In genomic region chr2:74286725-74287124, GRCh38 we compare ENCODE assay signal across 30 cellular contexts. TPM values are rescaled to one million over a fixed set of nuclear protein-coding genes. Genes with fewer than 3 reads are reported as not detected.
A peak's percentile ranks its signal among the peaks of the same experiment; 100 is the strongest.
DNase-seq lines count a peak whose midpoint lies in the region; ATAC-seq, FAIRE-seq and TF ChIP-seq lines count a peak whose summit lies in the region.
"Had no signal": no experiment of that assay in that cellular context is flagged by ENCODE, and none has a peak within 500 bp of the region (broad histone marks: within the 10 kb centered on the region; RNA-seq: fewer than 3 reads in every experiment).

No MANE protein-coding gene starts in this region.

- H3K4me3 Mint-ChIP-seq in activated CD4-positive, alpha-beta T cell treated with anti-CD3 and anti-CD28 coated beads for 36 hours, result no peak overlapping the region
- H3K4me3 Mint-ChIP-seq: activated CD4-positive, alpha-beta T cell treated with anti-CD3 and anti-CD28 coated beads, Interleukin-2, amount 10 ng/mL, durations not matched to agents 24 days and 14 days; activated naive CD4-positive, alpha-beta T cell treated with anti-CD3 and anti-CD28 coated beads, Interleukin-2, amount 50 U/mL, for 24 hours; nephron had no signal

- intact Hi-C loops in activated CD4-positive, alpha-beta T cell treated with anti-CD3 and anti-CD28 coated beads for 36 hours (cut with DNase I, micrococcal nuclease), result no loop called here
- intact Hi-C loops in K562 (cut with micrococcal nuclease), result no loop called here

- no peaks in the 10 kb centered on the region for H3K9me3 Mint-ChIP-seq in activated CD4-positive, alpha-beta T cell treated with anti-CD3 and anti-CD28 coated beads for 36 hours (ENCODE audit: low read depth)
- H3K9me3 Mint-ChIP-seq: activated CD4-positive, alpha-beta T cell treated with anti-CD3 and anti-CD28 coated beads, Interleukin-2, amount 10 ng/mL, durations not matched to agents 24 days and 14 days; activated naive CD4-positive, alpha-beta T cell treated with anti-CD3 and anti-CD28 coated beads, Interleukin-2, amount 50 U/mL, for 24 hours; activated T-helper 2 cell treated with anti-CD3 and anti-CD28 coated beads, Interferon-gamma antibody, Interleukin-2, Interleukin-4, amounts not matched to agents 10 μg/mL and 5 μg/mL and 100 μg/mL, durations not matched to agents 14 hours and 24 hours and 36 hours; nephron had no signal

- H2AFZ ChIP-seq in K562 (ENCODE audit: low read depth, low read length), result no peak overlapping the region

- H3K4me1 ChIP-seq in K562 (replicated peaks in 1 of 2; ENCODE audit: control insufficient read depth in 2 of 2, insufficient read depth in 2 of 2, low read length in 2 of 2), result peaks cover 0 to 5% of the 10 kb centered on the region in 2 experiments; a peak in 3 of 5 replicates
- H3K4me1 ChIP-seq: suprapubic skin had no signal

- no peak overlapping the region for H3K4me3 ChIP-seq in K562
- H3K4me3 ChIP-seq: suprapubic skin, upper lobe of left lung had no signal

- no peaks in the 10 kb centered on the region for H3K36me3 ChIP-seq in K562 (ENCODE audit: control insufficient read depth, insufficient read depth, low read length)
- H3K36me3 ChIP-seq: WERI-Rb-1 had no signal

- no peak overlapping the region for H3K4me2 ChIP-seq in K562 (ENCODE audit: insufficient read depth, low read length)

- H3K4me1 Mint-ChIP-seq in activated CD4-positive, alpha-beta T cell treated with anti-CD3 and anti-CD28 coated beads for 36 hours, result peaks cover 17% of the 10 kb centered on the region
- H3K4me1 Mint-ChIP-seq: nephron had no signal

- POLR2A ChIA-PET in activated CD4-positive, alpha-beta T cell treated with anti-CD3 and anti-CD28 coated beads for 36 hours (lab: Charles Lee), result no interaction called here
- POLR2A ChIA-PET in K562 (lab: Yijun Ruan, JAX), result interaction anchor here (1.3 to 1.7 kb wide), 2 partner anchors 14 to 16 kb away, joined by 3 to 4 read pairs; no protein-coding TSS in a partner anchor

- no peak for TF ChIP-seq POLR2A in K562 (conservative IDR thresholded peaks at IDR 0.05)

- no peaks in the 10 kb centered on the region for H3K36me3 Mint-ChIP-seq in activated CD4-positive, alpha-beta T cell treated with anti-CD3 and anti-CD28 coated beads for 36 hours (ENCODE audit: low read depth)

- H3K27me3 ChIP-seq in K562 (ENCODE audit: control insufficient read depth in 2 of 2, insufficient read depth in 2 of 2, low read length in 2 of 2), result peaks cover 15 to 33% of the 10 kb centered on the region in 2 experiments; a peak in 4 of 5 replicates
- H3K27me3 ChIP-seq: suprapubic skin, upper lobe of left lung had no signal

- H3K9me1 ChIP-seq in K562 (ENCODE audit: control insufficient read depth, insufficient read depth, low read length), result no peaks in the 10 kb centered on the region

- CTCF ChIA-PET in activated CD4-positive, alpha-beta T cell treated with anti-CD3 and anti-CD28 coated beads for 36 hours (lab: Charles Lee), result interaction anchor here (0.7 to 1.0 kb wide), 2 partner anchors 21 to 828 kb away, joined by 3 read pairs; no protein-coding TSS in a partner anchor
- CTCF ChIA-PET in K562 (lab: Yijun Ruan, JAX; ENCODE audit: low intra/inter-chr PET ratio), result no interaction called here

- H3K79me2 ChIP-seq in K562 (ENCODE audit: control insufficient read depth, insufficient read depth, low read length), result no peaks in the 10 kb centered on the region

- 17% methylated on average over 6 of the region's 6 CpGs for WGBS in K562 (ENCODE audit: insufficient coverage, low coverage, missing lambda C conversion rate)

- no peak for TF ChIP-seq RAD21 in K562 (CRISPR knock-in tag; conservative IDR thresholded peaks at IDR 0.05 in 1 of 2, IDR thresholded peaks at IDR 0.05 in 1 of 2)

- no peaks in the 10 kb centered on the region; the same call in 1 of the 2 replicates for H4K20me1 ChIP-seq in K562 (replicated peaks; ENCODE audit: control insufficient read depth, insufficient read depth, low read length)

- BruUV-seq in K562 (replicated peaks; lab: Mats Ljungman, UMichigan), result no TSS peak

- H3K27ac Mint-ChIP-seq in activated CD4-positive, alpha-beta T cell treated with anti-CD3 and anti-CD28 coated beads for 36 hours, result no peak overlapping the region
- H3K27ac Mint-ChIP-seq: activated CD4-positive, alpha-beta T cell treated with anti-CD3 and anti-CD28 coated beads, Interleukin-2, amount 10 ng/mL, durations not matched to agents 24 days and 14 days; activated naive CD4-positive, alpha-beta T cell treated with anti-CD3 and anti-CD28 coated beads, Interleukin-2, amount 50 U/mL, for 24 hours; activated T-helper 2 cell treated with anti-CD3 and anti-CD28 coated beads, Interferon-gamma antibody, Interleukin-2, Interleukin-4, amounts not matched to agents 10 μg/mL and 5 μg/mL and 100 μg/mL, durations not matched to agents 14 hours and 24 hours and 36 hours; nephron had no signal

- H3K9ac ChIP-seq in K562 (ENCODE audit: insufficient read depth in 1 of 2, low read depth in 2 of 2, low read length in 2 of 2), result no peak overlapping the region; a peak in 1 of 4 replicates

- no peak overlapping the region for H3K27ac ChIP-seq in K562 (ENCODE audit: extremely low read depth, low read depth, low read length)
- H3K27ac ChIP-seq: 22Rv1, suprapubic skin, upper lobe of left lung, WERI-Rb-1 had no signal

- no peaks in the 10 kb centered on the region for H3K27me3 Mint-ChIP-seq in activated CD4-positive, alpha-beta T cell treated with anti-CD3 and anti-CD28 coated beads for 36 hours
- H3K27me3 Mint-ChIP-seq: activated CD4-positive, alpha-beta T cell treated with anti-CD3 and anti-CD28 coated beads, Interleukin-2, amount 10 ng/mL, durations not matched to agents 24 days and 14 days; activated naive CD4-positive, alpha-beta T cell treated with anti-CD3 and anti-CD28 coated beads, Interleukin-2, amount 50 U/mL, for 24 hours had no signal

- DNase-seq in activated CD4-positive, alpha-beta T cell treated with anti-CD3 and anti-CD28 coated beads for 36 hours, result peak; percentile 27
- DNase-seq in activated CD4-positive, alpha-beta T cell treated with anti-CD3 and anti-CD28 coated beads, Interleukin-2, amount 50 U/mL, for 48 hours, result no peak
- peak; percentile 9 for DNase-seq in A172 (ENCODE audit: low spot score)
- DNase-seq in HT1080 (ENCODE audit: low read depth), result peak; percentile 47
- no peak for DNase-seq in K562 (ENCODE audit: extremely low read depth in 1 of 4, low spot score in 3 of 4)
- no peak for DNase-seq in NCI-H187 (lab: John Stamatoyannopoulos, UW)
- no peak for DNase-seq in SW480 (ENCODE audit: low spot score)
- DNase-seq: activated CD4-positive, alpha-beta T cell treated with anti-CD3 and anti-CD28 coated beads, Interleukin-2, amount 10 ng/mL, durations not matched to agents 24 days and 14 days; anterior cingulate cortex; Calu3; DND-41; H7; hippocampal formation; left colon; NCI-H1436; NCI-H226; NCI-H69; SHP77 treated with DMSO at 0.1 percent for 48 hours; stimulated activated naive CD4-positive, alpha-beta T cell; upper lobe of left lung; WERI-Rb-1 had no signal

- peak; percentile 49 for ATAC-seq in activated CD4-positive, alpha-beta T cell treated with anti-CD3 and anti-CD28 coated beads for 36 hours
- ATAC-seq in K562 (no peak), HG03196 (IDR thresholded peaks at IDR 0.05; ENCODE audit: unreplicated experiment) (no peak)
- ATAC-seq: left colon had no signal

- no peak for FAIRE-seq in K562 (lab: Jason Lieb, UNC)
- FAIRE-seq: bronchial epithelial cell, GM18507 had no signal

- no peaks in the 10 kb centered on the region for H3K9me3 ChIP-seq in K562 (replicated peaks; ENCODE audit: control insufficient read depth, insufficient read depth, low read depth, low read length)
- H3K9me3 ChIP-seq: suprapubic skin, upper lobe of left lung had no signal

- in situ Hi-C loops in K562 (cut with MboI), result no loop called here

- TF ChIP-seq EP300 in K562 (IDR thresholded peaks at IDR 0.05; ENCODE audit: low read length), result no peak

- no peak for TF ChIP-seq CTCF in K562 (IDR thresholded peaks at IDR 0.05 in 2 of 3, conservative IDR thresholded peaks at IDR 0.05 in 1 of 3; ENCODE audit: insufficient read depth in 2 of 3, low read depth in 1 of 3, low read length in 3 of 3)

TF ChIP-seq in K562, 482 proteins besides CTCF, POLR2A, EP300 and RAD21 (continues in another document):
- TF ChIP-seq ZBTB2 (IDR thresholded peaks at IDR 0.05), result no peak

RNA-seq across cellular contexts. Expression of gene SLC4A5, which starts 56.5 kb away (rescaled TPM):
- total RNA-seq in activated CD4-positive, alpha-beta T cell treated with anti-CD3 and anti-CD28 coated beads for 36 hours, result 1 to 10 TPM; 2.2 to 2.7 TPM
- 0.07 TPM in 1 of 2 replicates, not detected in the other for total RNA-seq in A172 (2014; rRNA removed; shearing (Covaris generic))
- total RNA-seq in HT1080 (2014; rRNA removed; shearing (Covaris generic)), result not detected in 2 replicates
- polyA plus RNA-seq in HT1080 (2015; cell fraction: cytosol; rRNA removed), result 0.03 TPM in 1 of 2 replicates, not detected in the other
- 0.59 and 3.0 TPM in 2 replicates for polyA plus RNA-seq in HT1080 (2015; cell fraction: nucleus; rRNA removed)
- total RNA-seq in K562 (2011; cell fraction: chromatin; rRNA removed; ENCODE audit: low replicate concordance), result 0.12 TPM in 1 of 2 replicates, not detected in the other
- not detected in 2 replicates for total RNA-seq in K562 (2011; cell fraction: nucleolus; rRNA removed)
- total RNA-seq in K562 (2011; cell fraction: nucleoplasm; rRNA removed), result not detected in 2 replicates
- 0.05 TPM in 1 of 2 replicates, not detected in the other for total RNA-seq in K562 (2014; rRNA removed)
- 0.03 TPM in 1 of 2 replicates, not detected in the other for total RNA-seq in K562 (2014; rRNA removed; fragmentation: Illumina TruSeq; extraction: Trizol)
- total RNA-seq in K562 (2015; rRNA removed; fragmentation: Illumina TruSeq; extraction: Trizol), result 0.34 and 0.69 TPM in 2 replicates
- 0.42 TPM in 1 of 2 replicates, not detected in the other for total RNA-seq in K562 (2021)
- 0.03 and 0.05 TPM in 2 replicates for polyA plus RNA-seq in K562 (2011; rRNA removed)
- 0.12 TPM in 1 of 2 replicates, not detected in the other for polyA plus RNA-seq in K562 (2011; cell fraction: cytosol; rRNA removed)
- 0.10 and 0.57 TPM in 2 replicates for polyA plus RNA-seq in K562 (2011; cell fraction: nucleus; rRNA removed)
- 0.21 and 0.96 TPM in 2 replicates for polyA plus RNA-seq in K562 (2012)
- polyA plus RNA-seq in K562 (2014; fragmentation: Illumina TruSeq; extraction: Trizol), result 0.03 and 0.16 TPM in 2 replicates
- polyA plus RNA-seq in K562 (2014; fragmentation: Nextera tagmentation; extraction: Ambion mirVana), result under 1 TPM; 0.10 to 0.13 TPM
- 0.13 and 0.77 TPM in 2 replicates for polyA plus RNA-seq in K562 (2014; rRNA removed)
- polyA minus RNA-seq in K562 (2011; rRNA and poly(A)+ RNA removed), result not detected in 2 replicates
- not detected in 2 replicates for polyA minus RNA-seq in K562 (2011; cell fraction: cytosol; rRNA and poly(A)+ RNA removed)
- polyA minus RNA-seq in K562 (2011; cell fraction: nucleus; rRNA and poly(A)+ RNA removed), result not detected in 2 replicates
- total RNA-seq: pulmonary artery endothelial cell had no signal

Comparison
In these comparisons a context has a peak if more than half of its experiments do, and no peak if none do; other contexts are left out.
1. DNase-seq: peak in activated CD4-positive, alpha-beta T cell treated with anti-CD3 and anti-CD28 coated beads for 36 hours (single experiment), A172 (single experiment) and HT1080 (single experiment); none in activated CD4-positive, alpha-beta T cell treated with anti-CD3 and anti-CD28 coated beads, Interleukin-2, amount 50 U/mL, for 48 hours (0 of 2), K562 (0 of 4), NCI-H187 (0 of 2) and SW480 (single experiment).